In genomic region chr6:36118550-36119107, GRCh38 we compare ENCODE assay signal across 1 cellular context.
TF ChIP-seq lines count a peak whose summit lies in the region.

No MANE protein-coding gene starts in this region.

TF ChIP-seq in K562, 482 proteins besides CTCF, POLR2A, EP300 and RAD21 (continued from another document and continues in another):
- no peak for TF ChIP-seq ZBTB40 (IDR thresholded peaks at IDR 0.05)
- TF ChIP-seq ZBTB40 (CRISPR knock-in tag; IDR thresholded peaks at IDR 0.05), result no peak
- peak; percentile 64; the same call in 1 of the 2 replicates for TF ChIP-seq ETV1 (tag; conservative IDR thresholded peaks at IDR 0.05; ENCODE audit: low read depth)
- TF ChIP-seq MTA3 (IDR thresholded peaks at IDR 0.05; ENCODE audit: borderline replicate concordance), result peak; percentile 97
- TF ChIP-seq PCBP1 (IDR thresholded peaks at IDR 0.05; ENCODE audit: low read depth, low read length, poor library complexity, severe bottlenecking), result no peak
- TF ChIP-seq MTA1 (IDR thresholded peaks at IDR 0.05; ENCODE audit: borderline replicate concordance), result no peak
- no peak for TF ChIP-seq MBD1 (CRISPR knock-in tag; IDR thresholded peaks at IDR 0.05)
- TF ChIP-seq AFF4 (CRISPR knock-in tag; IDR thresholded peaks at IDR 0.05), result no peak
- TF ChIP-seq ARID3B (CRISPR knock-in tag; IDR thresholded peaks at IDR 0.05; ENCODE audit: borderline replicate concordance), result no peak
- peak; percentile 70 to 75 for TF ChIP-seq E2F6 (IDR thresholded peaks at IDR 0.05; ENCODE audit: borderline replicate concordance in 1 of 2, extremely low read depth in 1 of 2, insufficient read depth in 1 of 2, insufficient read length in 1 of 2, low read depth in 1 of 2, low read length in 1 of 2, poor library complexity in 1 of 2, severe bottlenecking in 1 of 2)
- TF ChIP-seq SAFB2 (IDR thresholded peaks at IDR 0.05; ENCODE audit: borderline replicate concordance, low read depth, low read length, severe bottlenecking), result no peak
- no peak for TF ChIP-seq HNRNPH1 (optimal IDR thresholded peaks at IDR 0.05; ENCODE audit: low read depth, low read length)
- no peak for TF ChIP-seq ZNF507 (tag; conservative IDR thresholded peaks at IDR 0.05)
- TF ChIP-seq NKRF (IDR thresholded peaks at IDR 0.05; ENCODE audit: borderline replicate concordance), result no peak
- TF ChIP-seq XRCC3 (IDR thresholded peaks at IDR 0.05), result no peak
- no peak for TF ChIP-seq HINFP (tag; conservative IDR thresholded peaks at IDR 0.05; ENCODE audit: low read depth)
- peak; percentile 98 for TF ChIP-seq DPF2 (IDR thresholded peaks at IDR 0.05)
- TF ChIP-seq USF2 (CRISPR knock-in tag; IDR thresholded peaks at IDR 0.05), result no peak
- TF ChIP-seq FOXJ3 (CRISPR knock-in tag; IDR thresholded peaks at IDR 0.05), result no peak
- TF ChIP-seq NFYB (IDR thresholded peaks at IDR 0.05; ENCODE audit: extremely low read depth, insufficient read length), result peak; percentile 39
- no peak for TF ChIP-seq SFPQ (IDR thresholded peaks at IDR 0.05; ENCODE audit: low read depth, low read length)
- TF ChIP-seq FOXP1 (CRISPR knock-in tag; IDR thresholded peaks at IDR 0.05), result peak; percentile 84
- TF ChIP-seq RHOXF2B (CRISPR knock-in tag; conservative IDR thresholded peaks at IDR 0.05), result no peak
- no peak for TF ChIP-seq KHSRP (IDR thresholded peaks at IDR 0.05)
- TF ChIP-seq SMAD2 (IDR thresholded peaks at IDR 0.05; ENCODE audit: low read depth, low read length), result no peak
- TF ChIP-seq GABPB1 (CRISPR knock-in tag; IDR thresholded peaks at IDR 0.05), result peak; percentile 86
